In the genomic region with DNA sequence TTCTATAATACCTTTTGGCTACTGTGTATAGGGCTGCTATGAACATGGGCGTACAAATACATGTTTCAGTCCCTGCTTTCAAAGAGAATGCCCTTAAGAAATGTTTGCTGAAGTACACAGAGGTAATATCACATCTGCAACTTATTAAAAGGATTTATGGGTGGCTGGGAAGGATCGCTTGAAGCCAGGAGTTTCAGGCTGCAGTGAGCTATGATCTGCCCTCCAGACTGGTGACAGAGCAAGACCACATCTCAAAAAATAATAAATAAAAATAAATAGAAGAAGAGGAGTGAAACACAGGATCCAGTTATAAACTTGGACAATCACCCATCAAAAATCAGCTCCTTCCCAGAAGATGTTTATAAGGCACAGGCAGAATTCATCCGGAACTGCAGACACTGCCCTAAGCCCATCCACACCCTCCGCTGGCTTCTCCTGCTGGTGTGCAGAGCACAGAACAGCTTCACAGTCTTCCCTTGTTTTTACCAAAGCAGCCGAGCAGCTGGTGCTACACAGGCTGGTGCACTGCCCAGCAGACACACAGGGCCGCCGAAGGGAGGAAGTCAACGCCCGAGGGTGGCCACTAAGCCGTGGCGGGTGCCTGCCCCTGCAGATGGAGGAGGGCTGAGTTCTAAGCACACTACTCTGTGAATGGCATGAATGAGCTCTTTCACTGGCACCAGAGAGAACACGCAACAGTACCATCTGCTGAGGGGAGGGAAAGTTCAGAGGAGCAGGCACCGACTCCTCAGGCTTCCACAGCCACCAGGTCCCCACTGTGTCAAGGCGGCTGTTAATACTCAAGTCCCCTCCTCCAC, we compare ENCODE assay signal across 8 cellular contexts. TPM values are rescaled to one million over a fixed set of nuclear protein-coding genes. Genes with fewer than 3 reads are reported as not detected.
A peak's percentile ranks its signal among the peaks of the same experiment; 100 is the strongest.
DNase-seq lines count a peak whose midpoint lies in the region; ATAC-seq and TF ChIP-seq lines count a peak whose summit lies in the region.

No MANE protein-coding gene starts in this region.

- no peak for DNase-seq in activated T-cell treated with anti-CD3 and anti-CD28 coated beads, Interleukin-2, amount 50 U/mL, for 72 hours
- DNase-seq in activated T-cell treated with anti-CD3 and anti-CD28 coated beads, Interleukin-2, amount 50 U/mL, for 48 hours, result no peak
- DNase-seq in SHP77 (lab: John Stamatoyannopoulos, UW), result peak; percentile 80 to 85
- no peak for DNase-seq in epithelial cell of proximal tubule (ENCODE audit: low read depth)
- peak; percentile 83 for DNase-seq in occipital lobe (lab: John Stamatoyannopoulos, UW)
- no peak for DNase-seq in NCI-H748 (lab: John Stamatoyannopoulos, UW; ENCODE audit: unreplicated experiment)
- no peak for DNase-seq in NCI-H1048 (lab: John Stamatoyannopoulos, UW)

- no peaks in the 10 kb centered on the region for H3K27me3 Mint-ChIP-seq in activated T-cell treated with anti-CD3 and anti-CD28 coated beads, Interleukin-2, amount 50 U/mL, for 72 hours (ENCODE audit: low read depth)

- TF ChIP-seq CTCF in epithelial cell of proximal tubule (conservative IDR thresholded peaks at IDR 0.05; ENCODE audit: low read depth, low read length), result peak; percentile 10

- H3K4me1 Mint-ChIP-seq in activated T-cell treated with anti-CD3 and anti-CD28 coated beads, Interleukin-2, amount 50 U/mL, for 72 hours (ENCODE audit: low read depth), result peaks cover 96% of the 10 kb centered on the region

- H3K9me3 Mint-ChIP-seq in activated T-cell treated with anti-CD3 and anti-CD28 coated beads, Interleukin-2, amount 50 U/mL, for 72 hours, result no peaks in the 10 kb centered on the region

- H3K4me3 ChIP-seq in epithelial cell of proximal tubule (ENCODE audit: low read depth, low read length), result no peak overlapping the region

- ATAC-seq in activated T-cell treated with anti-CD3 and anti-CD28 coated beads, Interleukin-2, amount 50 U/mL, for 72 hours (replicated peaks in 1 of 2), result peak in 1 of 2 donors; percentile 16
- ATAC-seq in GM21825 (IDR thresholded peaks at IDR 0.05; ENCODE audit: unreplicated experiment), result no peak

- H3K36me3 Mint-ChIP-seq in activated T-cell treated with anti-CD3 and anti-CD28 coated beads, Interleukin-2, amount 50 U/mL, for 72 hours (ENCODE audit: insufficient read depth in 2 of 2), result peaks cover 0 to 3% of the 10 kb centered on the region in 2 donors

- peak overlapping the region; percentile 46 to 67 for H3K4me3 Mint-ChIP-seq in activated T-cell treated with anti-CD3 and anti-CD28 coated beads, Interleukin-2, amount 50 U/mL, for 72 hours

- peak overlapping the region; percentile 61 for H3K27ac Mint-ChIP-seq in activated T-cell treated with anti-CD3 and anti-CD28 coated beads, Interleukin-2, amount 50 U/mL, for 72 hours

RNA-seq across cellular contexts. Expression of gene BRD4, which starts 44.0 kb away (rescaled TPM):
- total RNA-seq in activated T-cell treated with anti-CD3 and anti-CD28 coated beads, Interleukin-2, amount 50 U/mL, for 72 hours, result 100 to 1,000 TPM; 161 to 187 TPM
- total RNA-seq in epithelial cell of proximal tubule (14.7 and 18.9 TPM in 2 replicates), occipital lobe (9.5 TPM)

RNA-seq across cellular contexts. Expression of gene EPHX3, which starts 56.1 kb away (rescaled TPM):
- under 1 TPM; 0.16 to 0.62 TPM for total RNA-seq in activated T-cell treated with anti-CD3 and anti-CD28 coated beads, Interleukin-2, amount 50 U/mL, for 72 hours
- total RNA-seq in epithelial cell of proximal tubule (0.81 and 2.1 TPM in 2 replicates), occipital lobe (not detected)

Comparison
In these comparisons a context has a peak if more than half of its experiments do, and no peak if none do; other contexts are left out.
1. DNase-seq: peak in SHP77 (2 of 2) and occipital lobe (single experiment); none in activated T-cell treated with anti-CD3 and anti-CD28 coated beads, Interleukin-2, amount 50 U/mL, for 72 hours (0 of 2), activated T-cell treated with anti-CD3 and anti-CD28 coated beads, Interleukin-2, amount 50 U/mL, for 48 hours (0 of 2), epithelial cell of proximal tubule (single experiment), NCI-H748 (single experiment) and NCI-H1048 (single experiment).